Comparison of ENCODE assay signal across 18 cellular contexts in genomic region chr7:158849553-158850389, GRCh38. TPM values are rescaled to one million over a fixed set of nuclear protein-coding genes. Genes with fewer than 3 reads are reported as not detected.
A peak's percentile ranks its signal among the peaks of the same experiment; 100 is the strongest.
DNase-seq lines count a peak whose midpoint lies in the region; ATAC-seq lines count a peak whose summit lies in the region.
"Had no signal": no experiment of that assay in that cellular context is flagged by ENCODE, and none has a peak within 500 bp of the region (broad histone marks: within the 10 kb centered on the region; RNA-seq: fewer than 3 reads in every experiment).

No MANE protein-coding gene starts in this region.

- ATAC-seq in right cardiac atrium: peak; percentile 15 to 26
- ATAC-seq in Right ventricle myocardium superior (ENCODE audit: poor library complexity): no peak
- no peak for ATAC-seq in GM21390 (IDR thresholded peaks at IDR 0.05; ENCODE audit: unreplicated experiment)

- 90% methylated on average over 7 of the region's 7 CpGs for WGBS in right cardiac atrium

- H3K27me3 ChIP-seq in right cardiac atrium (ENCODE audit: control insufficient read depth, insufficient read depth) (no peaks in the 10 kb centered on the region), mucosa of rectum (ENCODE audit: control insufficient read depth in 2 of 2, insufficient read depth in 2 of 2, low read length in 2 of 2) (no peaks in the 10 kb centered on the region)

- H3K36me3 ChIP-seq in mucosa of rectum (ENCODE audit: control insufficient read depth in 2 of 2, insufficient read depth in 2 of 2, low read length in 2 of 2): no peaks in the 10 kb centered on the region

- H3K4me3 ChIP-seq in right cardiac atrium (ENCODE audit: low read length): no peak overlapping the region
- H3K4me3 ChIP-seq in mucosa of rectum (ENCODE audit: low read length in 2 of 2): peak overlapping the region in 1 of 2 donors; percentile 50
- H3K4me3 ChIP-seq: GM23248 had no signal

- H3K9ac ChIP-seq in mucosa of rectum (ENCODE audit: low read depth in 1 of 2, low read length in 2 of 2): peak overlapping the region in 1 of 2 donors; percentile 61
- H3K9ac ChIP-seq: GM23248 had no signal

- intact Hi-C loops in right cardiac atrium (cut with DNase I) (no loop called here), Right ventricle myocardium superior (cut with DNase I) (no loop called here)

- H3K4me1 ChIP-seq in right cardiac atrium (ENCODE audit: control insufficient read depth, insufficient read depth, low read length) (no peaks in the 10 kb centered on the region), mucosa of rectum (ENCODE audit: control insufficient read depth in 2 of 2, insufficient read depth in 2 of 2, low read length in 2 of 2) (peaks cover 10 to 14% of the 10 kb centered on the region in 2 donors)

- DNase-seq in right cardiac atrium: no peak
- no peak for DNase-seq in Right ventricle myocardium superior
- peak; percentile 63 for DNase-seq in SW480 (ENCODE audit: low spot score)
- DNase-seq in epidermal melanocyte (ENCODE audit: insufficient read length, low spot score): no peak
- no peak for DNase-seq in CD1c-positive myeloid dendritic cell (ENCODE audit: extremely low spot score)
- DNase-seq: anterior cingulate cortex, Calu3, GF-D8, GM23248, kidney glomerular epithelial cell, midbrain, MV-4-11, NCI-H2081 treated with DMSO at 0.1 percent for 48 hours, nucleus accumbens, SIG-M5, T-helper 2 cell had no signal

- H3K9me3 ChIP-seq in right cardiac atrium (ENCODE audit: control insufficient read depth, low read length): no peaks in the 10 kb centered on the region
- no peaks in the 10 kb centered on the region for H3K9me3 ChIP-seq in mucosa of rectum (ENCODE audit: control insufficient read depth in 2 of 2, low read length in 2 of 2)

- H3K27ac ChIP-seq in right cardiac atrium (ENCODE audit: low read length) (no peak overlapping the region), mucosa of rectum (ENCODE audit: low read depth in 2 of 2, low read length in 2 of 2) (peak overlapping the region; percentile 85 to 94)
- H3K27ac ChIP-seq: GM23248 had no signal

RNA-seq across cellular contexts. Expression of gene DYNC2I1, which starts 6.6 kb away (rescaled TPM):
- total RNA-seq in right cardiac atrium (10 to 100 TPM; 25.4 to 32.1 (median 28.6) TPM), Right ventricle myocardium superior (29.5 TPM)
- polyA plus RNA-seq in right cardiac atrium: 28.7 TPM

RNA-seq across cellular contexts. Expression of gene ESYT2, which starts 20.5 kb away (rescaled TPM):
- 10 to 100 TPM; 48.2 to 84.7 (median 54.6) TPM for total RNA-seq in right cardiac atrium
- 29.0 TPM for polyA plus RNA-seq in right cardiac atrium
- total RNA-seq in Right ventricle myocardium superior: 43.8 TPM

Comparison
In these comparisons a context has a peak if more than half of its experiments do, and no peak if none do; other contexts are left out.
1. ATAC-seq: peak in right cardiac atrium (2 of 2); none in Right ventricle myocardium superior (single experiment) and GM21390 (single experiment).